In genomic region chr9:21836437-21837161, GRCh38 we compare ENCODE assay signal across 10 cellular contexts. TPM values are rescaled to one million over a fixed set of nuclear protein-coding genes. Genes with fewer than 3 reads are reported as not detected.
A peak's percentile ranks its signal among the peaks of the same experiment; 100 is the strongest.
DNase-seq lines count a peak whose midpoint lies in the region; ATAC-seq, FAIRE-seq and TF ChIP-seq lines count a peak whose summit lies in the region.
"Had no signal": no experiment of that assay in that cellular context is flagged by ENCODE, and none has a peak within 500 bp of the region (broad histone marks: within the 10 kb centered on the region; RNA-seq: fewer than 3 reads in every experiment).

No MANE protein-coding gene starts in this region.

- H3K4me3 ChIP-seq in AG10803 (ENCODE audit: low read length) (no peak overlapping the region), astrocyte (ENCODE audit: insufficient read depth, low read depth, low read length) (peak overlapping the region; percentile 2), prostate gland (no peak overlapping the region), lower leg skin (ENCODE audit: low read depth, poor library complexity, severe bottlenecking) (no peak overlapping the region)
- H3K4me3 ChIP-seq: cardiac muscle cell had no signal

- ATAC-seq in left ventricle myocardium superior = no peak

- H4K20me1 ChIP-seq in astrocyte (ENCODE audit: insufficient read depth, low read length) = no peaks in the 10 kb centered on the region

- H3K27ac ChIP-seq in astrocyte (ENCODE audit: low read depth, low read length) (peak overlapping the region; percentile 97), prostate gland (no peak overlapping the region)
- H3K27ac ChIP-seq: cardiac muscle cell had no signal

- intact Hi-C loops in posterior vena cava (cut with DNase I) = no loop called here
- intact Hi-C loops in prostate gland (cut with DNase I) = no loop called here
- intact Hi-C loops in left ventricle myocardium superior (cut with micrococcal nuclease) = no loop called here
- intact Hi-C loops in lower leg skin (cut with DNase I; ENCODE audit: low total_unique reads) = no loop called here

- no peak for TF ChIP-seq POLR2A in prostate gland (IDR thresholded peaks at IDR 0.05)
- TF ChIP-seq POLR2A in lower leg skin (IDR thresholded peaks at IDR 0.05) = no peak

- peaks cover 3% of the 10 kb centered on the region for H3K9me3 Mint-ChIP-seq in astrocyte (ENCODE audit: unreplicated experiment)

- FAIRE-seq in astrocyte (lab: Jason Lieb, UNC) = peak; percentile 99
- FAIRE-seq: H1 had no signal

- TF ChIP-seq CTCF in AG10803 (conservative IDR thresholded peaks at IDR 0.05; ENCODE audit: low read length) = no peak
- no peak for TF ChIP-seq CTCF in astrocyte (IDR thresholded peaks at IDR 0.05; ENCODE audit: insufficient read depth, low read depth, low read length)
- no peak for TF ChIP-seq CTCF in prostate gland (IDR thresholded peaks at IDR 0.05)
- no peak for TF ChIP-seq CTCF in lower leg skin (IDR thresholded peaks at IDR 0.05)

- no peak overlapping the region for H2AFZ ChIP-seq in astrocyte (ENCODE audit: low read depth, low read length)

- H3K4me2 ChIP-seq in astrocyte (ENCODE audit: low read length) = peak overlapping the region; percentile 73

- DNase-seq in AG10803 (ENCODE audit: low read depth) (peak; percentile 97), HS-27A (ENCODE audit: low read depth) (peak; percentile 86), astrocyte (ENCODE audit: low read depth) (peak; percentile 99), kidney tubule cell (ENCODE audit: low spot score) (peak; percentile 99), posterior vena cava (ENCODE audit: low spot score) (no peak), prostate gland (ENCODE audit: low spot score) (no peak), left ventricle myocardium superior (no peak), lower leg skin (ENCODE audit: low spot score in 2 of 2) (no peak)

- peaks cover 44% of the 10 kb centered on the region for H3K36me3 ChIP-seq in astrocyte (ENCODE audit: insufficient read depth, low read length)
- no peaks in the 10 kb centered on the region for H3K36me3 ChIP-seq in prostate gland

- peaks cover 54% of the 10 kb centered on the region for H3K36me3 Mint-ChIP-seq in astrocyte (ENCODE audit: low read depth, unreplicated experiment)

- peak overlapping the region; percentile 60 for H3K27ac Mint-ChIP-seq in astrocyte (ENCODE audit: unreplicated experiment)

- H3K4me1 Mint-ChIP-seq in astrocyte (ENCODE audit: low read depth, unreplicated experiment) = peaks cover 28% of the 10 kb centered on the region

- H3K79me2 ChIP-seq in astrocyte (ENCODE audit: insufficient read depth, low read length) = peaks cover 30% of the 10 kb centered on the region

- peak overlapping the region; percentile 77 for H3K9ac ChIP-seq in astrocyte (ENCODE audit: low read length)

- H3K4me1 ChIP-seq in astrocyte (ENCODE audit: insufficient read depth, low read length) = peaks cover 42% of the 10 kb centered on the region
- H3K4me1 ChIP-seq in prostate gland (replicated peaks) = no peaks in the 10 kb centered on the region

- no peaks in the 10 kb centered on the region for H3K27me3 Mint-ChIP-seq in astrocyte (ENCODE audit: low read depth, unreplicated experiment)

- no peaks in the 10 kb centered on the region for H3K27me3 ChIP-seq in astrocyte (ENCODE audit: insufficient read depth, low read length)
- H3K27me3 ChIP-seq in prostate gland (replicated peaks; ENCODE audit: insufficient read depth) = no peaks in the 10 kb centered on the region
- H3K27me3 ChIP-seq: cardiac muscle cell had no signal

- H3K4me3 Mint-ChIP-seq in astrocyte (ENCODE audit: unreplicated experiment) = no peak overlapping the region

- no peaks in the 10 kb centered on the region for H3K9me3 ChIP-seq in astrocyte (ENCODE audit: insufficient read depth, low read depth, low read length)
- H3K9me3 ChIP-seq in prostate gland = no peaks in the 10 kb centered on the region

- WGBS in prostate gland = 52% methylated on average over 7 of the region's 7 CpGs
- 55 to 67% methylated on average over 7 of the region's 7 CpGs for WGBS in lower leg skin, 2 donors

RNA-seq across cellular contexts. Expression of gene MTAP, which starts 34.2 kb away (rescaled TPM):
- 43.8 and 56.1 TPM in 2 replicates for total RNA-seq in astrocyte
- 10 to 100 TPM; 28.1 to 33.0 TPM for total RNA-seq in posterior vena cava
- total RNA-seq in prostate gland = 10 to 100 TPM; 13.3 to 33.5 TPM
- total RNA-seq in left ventricle myocardium superior = 25.7 TPM
- total RNA-seq in lower leg skin = 10 to 100 TPM; 12.9 to 18.2 (median 14.7) TPM

Comparison
In these comparisons a context has a peak if more than half of its experiments do, and no peak if none do; other contexts are left out.
1. DNase-seq: peak in AG10803 (single experiment), HS-27A (single experiment), astrocyte (single experiment) and kidney tubule cell (single experiment); none in posterior vena cava (single experiment), prostate gland (single experiment), left ventricle myocardium superior (single experiment) and lower leg skin (0 of 2).